11 cellular contexts compared by ENCODE assay signal in the genomic region with DNA sequence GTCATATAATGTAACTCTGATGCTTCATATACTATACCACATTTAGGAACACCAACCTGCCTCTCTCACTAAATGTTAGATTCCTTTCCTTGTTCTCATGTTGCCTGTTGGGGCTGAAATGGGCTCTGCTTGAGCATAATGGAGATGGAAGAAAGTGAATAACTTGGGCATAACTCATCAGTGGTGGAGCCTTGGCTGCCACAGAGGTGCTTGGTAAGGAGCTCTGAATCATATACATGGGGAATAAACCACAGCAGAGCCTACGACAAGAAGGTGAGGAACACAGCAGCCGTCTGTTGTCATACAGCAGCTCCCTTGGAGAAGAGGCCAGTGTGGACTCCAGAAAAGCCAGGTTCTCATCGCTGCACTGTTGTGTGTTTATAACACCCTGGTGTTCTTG.
A peak's percentile ranks its signal among the peaks of the same experiment; 100 is the strongest.
DNase-seq lines count a peak whose midpoint lies in the region; TF ChIP-seq lines count a peak whose summit lies in the region.
"Had no signal": no experiment of that assay in that cellular context is flagged by ENCODE, and none has a peak within 500 bp of the region (broad histone marks: within the 10 kb centered on the region; RNA-seq: fewer than 3 reads in every experiment).

No MANE protein-coding gene starts in this region.

- H3K4me1 Mint-ChIP-seq in HFFc6 (ENCODE audit: low read depth), result peaks cover 33% of the 10 kb centered on the region

- no peak for TF ChIP-seq CTCF in HFFc6 (IDR thresholded peaks at IDR 0.05)
- TF ChIP-seq CTCF in BE2C (IDR thresholded peaks at IDR 0.05; ENCODE audit: low read depth, low read length), result no peak

- peak; percentile 50 for DNase-seq in AG20443 (ENCODE audit: low spot score)
- DNase-seq in HFFc6, result peak; percentile 83
- DNase-seq in adipocyte (ENCODE audit: low read depth), result peak; percentile 36
- DNase-seq in iris pigment epithelial cell (ENCODE audit: low read depth), result peak; percentile 81
- no peak for DNase-seq in NCI-H1417 treated with DMSO at 0.1 percent for 48 hours (lab: John Stamatoyannopoulos, UW)
- DNase-seq in T-helper 2 cell, result no peak
- DNase-seq in H7, result no peak
- DNase-seq in BE2C, result no peak
- DNase-seq: mucosa of descending colon, NCI-H1105 treated with DMSO at 0.1 percent for 48 hours, NCI-H526 had no signal

- no peaks in the 10 kb centered on the region for H3K36me3 Mint-ChIP-seq in HFFc6 (ENCODE audit: low read depth)

- no peak overlapping the region for H3K4me3 Mint-ChIP-seq in HFFc6

- peaks cover 12% of the 10 kb centered on the region for H3K27me3 Mint-ChIP-seq in HFFc6 (ENCODE audit: insufficient read depth)

- no peak overlapping the region for H3K9ac ChIP-seq in adipocyte (ENCODE audit: low read length)

- peaks cover 21% of the 10 kb centered on the region for H3K4me1 ChIP-seq in adipocyte (ENCODE audit: control insufficient read depth, insufficient read depth, low read length)
- no peaks in the 10 kb centered on the region for H3K4me1 ChIP-seq in BE2C

- H3K27ac Mint-ChIP-seq in HFFc6, result peak overlapping the region; percentile 1; the same call in 1 of the 2 replicates

- H3K4me3 ChIP-seq in adipocyte (ENCODE audit: low read length) (no peak overlapping the region), H7 (ENCODE audit: insufficient read depth, low read depth, low read length) (no peak overlapping the region), BE2C (ENCODE audit: low read depth, low read length) (no peak overlapping the region)
- H3K4me3 ChIP-seq: mucosa of descending colon had no signal

- H3K9me3 ChIP-seq in adipocyte (ENCODE audit: control insufficient read depth, low read length), result no peaks in the 10 kb centered on the region
- no peaks in the 10 kb centered on the region for H3K9me3 ChIP-seq in BE2C
- H3K9me3 ChIP-seq: mucosa of descending colon had no signal

- H3K36me3 ChIP-seq in adipocyte (ENCODE audit: control insufficient read depth, insufficient read depth, low read length, severe bottlenecking) (no peaks in the 10 kb centered on the region), H7 (replicated peaks; ENCODE audit: control insufficient read depth, insufficient read depth, low read length) (no peaks in the 10 kb centered on the region), BE2C (no peaks in the 10 kb centered on the region)

- H3K9me3 Mint-ChIP-seq in HFFc6, result no peaks in the 10 kb centered on the region

- H3K27me3 ChIP-seq in adipocyte (replicated peaks; ENCODE audit: control insufficient read depth, insufficient read depth, low read length), result no peaks in the 10 kb centered on the region
- no peaks in the 10 kb centered on the region for H3K27me3 ChIP-seq in H7 (ENCODE audit: control insufficient read depth, insufficient read depth, low read length)
- H3K27me3 ChIP-seq in BE2C, result no peaks in the 10 kb centered on the region

Comparison
In these comparisons a context has a peak if more than half of its experiments do, and no peak if none do; other contexts are left out.
1. DNase-seq: peak in AG20443 (single experiment), HFFc6 (single experiment), adipocyte (single experiment) and iris pigment epithelial cell (single experiment); none in NCI-H1417 treated with DMSO at 0.1 percent for 48 hours (single experiment), T-helper 2 cell (0 of 5), H7 (single experiment) and BE2C (single experiment).